In genomic region chr13:23516190-23516589, GRCh38 we compare ENCODE assay signal across 11 cellular contexts. TPM values are rescaled to one million over a fixed set of nuclear protein-coding genes. Genes with fewer than 3 reads are reported as not detected.
"Had no signal": no experiment of that assay in that cellular context is flagged by ENCODE, and none has a peak within 500 bp of the region (broad histone marks: within the 10 kb centered on the region; RNA-seq: fewer than 3 reads in every experiment).

No MANE protein-coding gene starts in this region.

- H3K4me3 ChIP-seq: ascending aorta had no signal

- H3K9me3 ChIP-seq: ascending aorta had no signal

- DNase-seq: activated CD4-positive, alpha-beta T cell treated with anti-CD3 and anti-CD28 coated beads, Interleukin-2, amount 10 ng/mL, durations not matched to agents 24 days and 14 days; activated CD4-positive, CD25-positive, alpha-beta regulatory T cell; activated CD8-positive, alpha-beta memory T cell treated with anti-CD3 and anti-CD28 coated beads, Interleukin-2, amount 50 U/mL, for 4 hours; activated CD8-positive, alpha-beta T cell treated with anti-CD3 and anti-CD28 coated beads, Interleukin-2, amount 10 ng/mL, durations not matched to agents 7 days and 5 days; activated naive CD4-positive, alpha-beta T cell; activated naive CD8-positive, alpha-beta T cell treated with anti-CD3 and anti-CD28 coated beads, Interleukin-2, amount 50 U/mL, for 24 hours; glutamatergic neuron; midbrain; stimulated activated naive CD8-positive, alpha-beta T cell treated with anti-CD3 and anti-CD28 coated beads, Interleukin-15, amount 100 ng/mL, for 72 hours had no signal

- H3K4me1 ChIP-seq: ascending aorta had no signal

- H3K9me3 Mint-ChIP-seq: activated CD4-positive, alpha-beta T cell treated with anti-CD3 and anti-CD28 coated beads, Interleukin-2, amount 10 ng/mL, durations not matched to agents 24 days and 14 days; activated naive CD8-positive, alpha-beta T cell treated with anti-CD3 and anti-CD28 coated beads, Interleukin-2, amount 50 U/mL, for 24 hours; stimulated activated naive CD8-positive, alpha-beta T cell treated with anti-CD3 and anti-CD28 coated beads, Interleukin-15, amount 100 ng/mL, for 72 hours; T-helper 1 cell treated with Interleukin-12 subunit alpha and Interleukin-12 subunit beta and Interleukin-4 antibody, amounts not matched to agents 30 μg/mL and 1 μg/mL, for 36 hours had no signal

- H3K27ac ChIP-seq: ascending aorta had no signal

- H3K27me3 ChIP-seq: ascending aorta had no signal

- H3K36me3 ChIP-seq: ascending aorta had no signal

- H3K27ac Mint-ChIP-seq: activated CD4-positive, alpha-beta T cell treated with anti-CD3 and anti-CD28 coated beads, Interleukin-2, amount 10 ng/mL, durations not matched to agents 24 days and 14 days; activated CD8-positive, alpha-beta T cell treated with anti-CD3 and anti-CD28 coated beads, Interleukin-2, amount 10 ng/mL, durations not matched to agents 7 days and 5 days; activated naive CD8-positive, alpha-beta T cell treated with anti-CD3 and anti-CD28 coated beads, Interleukin-2, amount 50 U/mL, for 24 hours; stimulated activated naive CD8-positive, alpha-beta T cell treated with anti-CD3 and anti-CD28 coated beads, Interleukin-15, amount 100 ng/mL, for 72 hours; T-helper 1 cell treated with Interleukin-12 subunit alpha and Interleukin-12 subunit beta and Interleukin-4 antibody, amounts not matched to agents 30 μg/mL and 1 μg/mL, for 36 hours had no signal

- H3K4me1 Mint-ChIP-seq: activated CD4-positive, alpha-beta T cell treated with anti-CD3 and anti-CD28 coated beads, Interleukin-2, amount 10 ng/mL, durations not matched to agents 24 days and 14 days; activated naive CD8-positive, alpha-beta T cell treated with anti-CD3 and anti-CD28 coated beads, Interleukin-2, amount 50 U/mL, for 24 hours; stimulated activated naive CD8-positive, alpha-beta T cell treated with anti-CD3 and anti-CD28 coated beads, Interleukin-15, amount 100 ng/mL, for 72 hours had no signal

- ATAC-seq: activated CD8-positive, alpha-beta T cell treated with anti-CD3 and anti-CD28 coated beads, Interleukin-2, amount 10 ng/mL, durations not matched to agents 7 days and 5 days; activated naive CD8-positive, alpha-beta T cell treated with anti-CD3 and anti-CD28 coated beads, Interleukin-2, amount 50 U/mL, for 24 hours; stimulated activated naive CD8-positive, alpha-beta T cell treated with anti-CD3 and anti-CD28 coated beads, Interleukin-15, amount 100 ng/mL, for 72 hours had no signal

- H3K4me3 Mint-ChIP-seq: activated CD4-positive, alpha-beta T cell treated with anti-CD3 and anti-CD28 coated beads, Interleukin-2, amount 10 ng/mL, durations not matched to agents 24 days and 14 days; activated CD8-positive, alpha-beta T cell treated with anti-CD3 and anti-CD28 coated beads, Interleukin-2, amount 10 ng/mL, durations not matched to agents 7 days and 5 days; activated naive CD8-positive, alpha-beta T cell treated with anti-CD3 and anti-CD28 coated beads, Interleukin-2, amount 50 U/mL, for 24 hours; stimulated activated naive CD8-positive, alpha-beta T cell treated with anti-CD3 and anti-CD28 coated beads, Interleukin-15, amount 100 ng/mL, for 72 hours; T-helper 1 cell treated with Interleukin-12 subunit alpha and Interleukin-12 subunit beta and Interleukin-4 antibody, amounts not matched to agents 30 μg/mL and 1 μg/mL, for 36 hours had no signal

RNA-seq across cellular contexts. Expression of gene TNFRSF19, which starts 54.0 kb away (rescaled TPM):
- total RNA-seq: activated CD4-positive, alpha-beta T cell treated with anti-CD3 and anti-CD28 coated beads, Interleukin-2, amount 10 ng/mL, durations not matched to agents 24 days and 14 days had no signal
